Comparison of ENCODE assay signal across 8 cellular contexts in the genomic region with DNA sequence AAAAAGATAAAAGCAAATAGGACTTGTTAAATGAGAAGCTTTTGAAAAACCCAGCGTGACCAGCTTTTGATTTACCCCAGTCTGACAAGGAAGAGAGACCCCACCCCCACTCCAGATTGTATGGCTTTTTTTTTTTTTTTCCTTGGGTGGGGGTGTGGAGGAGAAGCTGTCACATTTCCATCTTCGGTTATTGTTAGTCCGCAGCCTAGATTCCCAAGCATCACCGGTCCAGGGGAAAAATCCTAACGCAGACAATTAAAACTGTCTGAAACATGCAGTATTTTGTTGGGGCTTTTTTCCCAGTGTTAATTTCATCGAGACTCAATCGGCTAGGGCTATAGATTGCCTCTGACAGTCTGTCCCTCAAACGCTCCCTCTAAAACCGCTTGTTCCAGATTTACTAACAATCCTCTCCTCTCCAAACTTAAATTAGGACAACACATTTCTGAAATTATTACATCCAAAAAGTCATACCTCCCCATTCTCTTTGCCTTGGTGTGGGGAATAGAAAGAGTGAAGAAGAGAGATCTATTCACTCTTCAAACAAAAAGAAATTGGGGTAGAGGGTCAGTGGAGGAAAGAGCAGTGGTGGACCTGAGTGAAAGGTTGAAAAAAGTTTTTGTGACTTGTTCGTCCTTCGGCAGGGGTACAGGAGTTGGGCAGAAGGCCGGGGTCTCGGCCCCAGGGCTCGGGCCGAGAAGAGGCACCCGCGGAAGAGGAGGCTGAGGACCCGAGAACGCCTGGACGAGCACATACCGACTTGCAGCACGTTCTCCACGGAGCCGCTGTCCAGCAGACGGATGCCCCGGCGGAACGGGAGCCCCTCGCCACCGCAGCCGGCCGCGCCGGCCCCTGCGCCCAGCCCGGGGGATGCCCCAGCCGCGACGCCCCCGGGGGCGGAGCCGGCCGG. TPM values are rescaled to one million over a fixed set of nuclear protein-coding genes. Genes with fewer than 3 reads are reported as not detected.
A peak's percentile ranks its signal among the peaks of the same experiment; 100 is the strongest.
DNase-seq lines count a peak whose midpoint lies in the region; ATAC-seq, FAIRE-seq and TF ChIP-seq lines count a peak whose summit lies in the region.

No MANE protein-coding gene starts in this region.

- peak; percentile 56 for DNase-seq in GM03348 (ENCODE audit: low spot score)
- no peak for DNase-seq in SK-N-MC (ENCODE audit: low read depth, low spot score)
- DNase-seq in central memory CD8-positive, alpha-beta T cell (ENCODE audit: low spot score in 2 of 2): no peak
- peak; percentile 80 for DNase-seq in kidney
- peak; percentile 8 for DNase-seq in stimulated activated CD4-positive, alpha-beta T cell treated with anti-CD3 and anti-CD28 coated beads, Interleukin-1b, Interleukin-23, amount 100 ng/mL, for 48 hours
- no peak for DNase-seq in D341Med (ENCODE audit: low spot score)
- DNase-seq in effector CD4-positive, alpha-beta T cell: no peak

- H3K4me3 ChIP-seq in SK-N-MC (peak overlapping the region; percentile 53), kidney (ENCODE audit: low read length in 2 of 2) (peak overlapping the region; percentile 64 to 78)

- H3K27me3 Mint-ChIP-seq in central memory CD8-positive, alpha-beta T cell: no peaks in the 10 kb centered on the region

- peak; percentile 27 for ATAC-seq in HG03354 (IDR thresholded peaks at IDR 0.05; ENCODE audit: poor library complexity, severe bottlenecking, unreplicated experiment)
- no peak for ATAC-seq in central memory CD8-positive, alpha-beta T cell (replicated peaks; ENCODE audit: extremely low read depth, poor library complexity, severe bottlenecking)

- H3K4me1 ChIP-seq in kidney (ENCODE audit: control insufficient read depth in 1 of 2, insufficient read depth in 1 of 2, low read depth in 1 of 2, low read length in 2 of 2): peaks cover 3 to 7% of the 10 kb centered on the region in 2 donors

- no peak for TF ChIP-seq CTCF in kidney (IDR thresholded peaks at IDR 0.05; ENCODE audit: borderline replicate concordance, extremely low read depth, insufficient read depth)

- H3K4me1 Mint-ChIP-seq in central memory CD8-positive, alpha-beta T cell: peaks cover 37% of the 10 kb centered on the region

- H3K27ac Mint-ChIP-seq in central memory CD8-positive, alpha-beta T cell (ENCODE audit: low read depth): peak overlapping the region; percentile 49

- no peaks in the 10 kb centered on the region for H3K9me3 Mint-ChIP-seq in central memory CD8-positive, alpha-beta T cell

- no peak overlapping the region for H3K9ac ChIP-seq in SK-N-MC (ENCODE audit: insufficient read length)
- H3K9ac ChIP-seq in kidney (ENCODE audit: low read length in 2 of 2): peak overlapping the region; percentile 55 to 60

- H3K36me3 ChIP-seq in SK-N-MC (ENCODE audit: insufficient read depth, low read length): no peaks in the 10 kb centered on the region
- H3K36me3 ChIP-seq in kidney (ENCODE audit: control insufficient read depth in 1 of 2, insufficient read depth in 2 of 2, low read length in 2 of 2): no peaks in the 10 kb centered on the region

- H3K4me3 Mint-ChIP-seq in central memory CD8-positive, alpha-beta T cell: peak overlapping the region; percentile 83

- H3K27ac ChIP-seq in SK-N-MC: no peak overlapping the region
- H3K27ac ChIP-seq in kidney (ENCODE audit: low read depth in 2 of 2, low read length in 2 of 2): peak overlapping the region in 1 of 2 donors; percentile 60

- H3K9me3 ChIP-seq in SK-N-MC (ENCODE audit: low read depth, low read length) (no peaks in the 10 kb centered on the region), kidney (ENCODE audit: control insufficient read depth in 1 of 2, low read length in 2 of 2) (no peaks in the 10 kb centered on the region)

- peaks cover 3% of the 10 kb centered on the region for H3K36me3 Mint-ChIP-seq in central memory CD8-positive, alpha-beta T cell (ENCODE audit: insufficient read depth)

- FAIRE-seq in kidney (lab: Jason Lieb, UNC): no peak

- intact Hi-C loops in kidney (cut with DNase I): no loop called here

RNA-seq across cellular contexts. Expression of a gene that starts 1.1 kb away (rescaled TPM):
- total RNA-seq in kidney: 4.8 TPM
- polyA plus RNA-seq in kidney (ENCODE audit: insufficient read depth, low read depth, low replicate concordance): 1.9 TPM

Comparison
In these comparisons a context has a peak if more than half of its experiments do, and no peak if none do; other contexts are left out.
1. DNase-seq: peak in GM03348 (single experiment), kidney (single experiment) and stimulated activated CD4-positive, alpha-beta T cell treated with anti-CD3 and anti-CD28 coated beads, Interleukin-1b, Interleukin-23, amount 100 ng/mL, for 48 hours (single experiment); none in SK-N-MC (single experiment), central memory CD8-positive, alpha-beta T cell (0 of 2), D341Med (single experiment) and effector CD4-positive, alpha-beta T cell (single experiment).